16 cellular contexts compared by ENCODE assay signal in the genomic region with DNA sequence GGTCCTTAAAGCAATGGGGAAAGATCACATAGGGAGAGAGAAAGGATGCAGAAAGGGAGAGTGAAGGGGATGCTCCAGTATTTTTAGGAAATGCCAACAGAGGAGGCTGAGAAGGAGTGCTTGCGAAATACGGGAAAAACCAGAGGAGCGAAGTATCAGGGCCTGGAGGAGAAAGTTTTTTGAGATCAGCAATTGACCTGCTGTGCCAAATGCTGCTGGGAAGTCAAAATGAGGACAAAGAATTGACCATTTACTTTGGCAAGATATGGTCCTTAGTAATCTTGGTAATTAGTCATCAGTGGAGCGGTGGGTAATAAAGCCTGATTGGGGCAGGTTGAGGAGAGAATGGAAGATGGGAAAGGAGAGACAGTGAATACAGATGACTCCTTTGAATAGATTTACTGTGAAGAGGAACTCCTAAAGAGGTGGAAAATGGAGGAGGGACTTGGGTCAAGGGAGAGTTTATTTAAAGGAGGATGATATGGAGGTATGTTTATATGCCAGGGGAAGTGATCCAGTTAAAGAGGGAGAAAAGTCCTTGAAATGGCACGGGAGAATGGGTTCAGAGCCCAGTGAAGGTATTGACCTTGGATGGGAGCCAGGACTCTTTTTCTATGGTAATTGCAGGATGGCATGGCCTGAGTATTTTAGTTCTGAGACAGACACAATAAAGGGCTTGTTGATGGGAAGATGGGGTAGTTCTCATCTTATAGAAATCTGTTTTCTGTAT.
A peak's percentile ranks its signal among the peaks of the same experiment; 100 is the strongest.
DNase-seq lines count a peak whose midpoint lies in the region; ATAC-seq and TF ChIP-seq lines count a peak whose summit lies in the region.
"Had no signal": no experiment of that assay in that cellular context is flagged by ENCODE, and none has a peak within 500 bp of the region (broad histone marks: within the 10 kb centered on the region; RNA-seq: fewer than 3 reads in every experiment).

No MANE protein-coding gene starts in this region.

- H3K36me3 ChIP-seq in left ventricle myocardium inferior: no peaks in the 10 kb centered on the region
- H3K36me3 ChIP-seq: neutrophil, tibial nerve had no signal

- CTCF ChIA-PET in T-cell (lab: Charles Lee): no interaction called here

- no peaks in the 10 kb centered on the region for H3K27me3 ChIP-seq in left ventricle myocardium inferior (ENCODE audit: low read depth)
- H3K27me3 ChIP-seq: tibial nerve had no signal

- no peak overlapping the region for H3K4me3 Mint-ChIP-seq in T-cell
- H3K4me3 Mint-ChIP-seq: mesothelial cell of epicardium had no signal

- ATAC-seq in HG02588 (IDR thresholded peaks at IDR 0.05; ENCODE audit: unreplicated experiment) (no peak), T-cell (replicated peaks in 1 of 4) (no peak)

- no peaks in the 10 kb centered on the region for H3K9me3 Mint-ChIP-seq in T-cell
- H3K9me3 Mint-ChIP-seq: mesothelial cell of epicardium had no signal

- H3K4me1 ChIP-seq in left ventricle myocardium inferior: no peaks in the 10 kb centered on the region

- no peak overlapping the region for H3K27ac Mint-ChIP-seq in T-cell
- H3K27ac Mint-ChIP-seq: mesothelial cell of epicardium had no signal

- intact Hi-C loops in left ventricle myocardium inferior (cut with micrococcal nuclease): no loop called here

- DNase-seq in COR-L47 (lab: John Stamatoyannopoulos, UW) (peak; percentile 25), LNCaP clone FGC (ENCODE audit: low read depth) (peak; percentile 32), left ventricle myocardium inferior (no peak), NCI-H82 treated with DMSO at 0.1 percent for 48 hours (lab: John Stamatoyannopoulos, UW; ENCODE audit: unreplicated experiment) (no peak), hippocampal formation (lab: John Stamatoyannopoulos, UW) (no peak), T-cell (no peak)
- DNase-seq: activated effector memory CD4-positive, alpha-beta T cell treated with Interleukin-2 at 50 U/mL for 16 hours; amygdala; Calu3; foreskin fibroblast; stimulated activated CD4-positive, alpha-beta T cell treated with anti-CD3 and anti-CD28 coated beads, Interleukin-4, amount 100 ng/mL, for 24 hours had no signal

- no peaks in the 10 kb centered on the region for H3K4me1 Mint-ChIP-seq in T-cell

- no peaks in the 10 kb centered on the region for H3K36me3 Mint-ChIP-seq in T-cell
- H3K36me3 Mint-ChIP-seq: mesothelial cell of epicardium had no signal

- POLR2A ChIA-PET in T-cell (lab: Charles Lee): no interaction called here

- H3K27ac ChIP-seq in VCaP (peak overlapping the region; percentile 88), left ventricle myocardium inferior (replicated peaks) (peak overlapping the region; percentile 44)
- H3K27ac ChIP-seq: neutrophil, tibial nerve had no signal

- no peaks in the 10 kb centered on the region for H3K9me3 ChIP-seq in left ventricle myocardium inferior (replicated peaks)
- H3K9me3 ChIP-seq: neutrophil, tibial nerve had no signal

- peaks cover 13 to 24% of the 10 kb centered on the region in 2 donors for H3K27me3 Mint-ChIP-seq in T-cell

- TF ChIP-seq CTCF in LNCaP clone FGC (IDR thresholded peaks at IDR 0.05; ENCODE audit: control insufficient read depth, extremely low read depth, insufficient read depth): no peak
- TF ChIP-seq CTCF in VCaP (conservative IDR thresholded peaks at IDR 0.05): no peak
- no peak for TF ChIP-seq CTCF in left ventricle myocardium inferior (IDR thresholded peaks at IDR 0.05; ENCODE audit: borderline replicate concordance)

- H3K4me3 ChIP-seq in LNCaP clone FGC (ENCODE audit: low read depth, low read length) (no peak overlapping the region), left ventricle myocardium inferior (no peak overlapping the region)
- H3K4me3 ChIP-seq: tibial nerve had no signal

Comparison
In these comparisons a context has a peak if more than half of its experiments do, and no peak if none do; other contexts are left out.
1. DNase-seq: peak in COR-L47 (single experiment) and LNCaP clone FGC (single experiment); none in left ventricle myocardium inferior (single experiment), NCI-H82 treated with DMSO at 0.1 percent for 48 hours (single experiment), hippocampal formation (0 of 2) and T-cell (0 of 34).